ENCODE assay signal across 1 cellular context in the genomic region with DNA sequence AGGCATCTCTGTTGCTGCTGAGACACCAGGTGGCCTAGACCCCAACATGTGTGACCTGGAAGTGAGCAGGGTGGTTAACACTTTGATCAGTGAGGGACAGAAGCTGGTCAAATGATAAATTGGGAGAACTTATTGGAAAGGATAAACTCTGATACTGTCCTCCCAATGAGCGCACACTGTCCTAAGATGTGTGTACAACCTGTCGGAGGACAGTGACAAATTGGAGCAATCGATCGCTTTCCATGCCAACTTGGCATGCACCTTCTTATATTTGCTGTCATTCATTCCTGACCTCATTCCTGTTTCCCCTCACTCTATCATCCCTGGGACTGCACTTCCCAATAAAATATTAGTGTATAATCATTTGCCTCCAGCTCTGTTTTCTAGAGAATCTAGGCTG.
TF ChIP-seq lines count a peak whose summit lies in the region.

No MANE protein-coding gene starts in this region.

TF ChIP-seq in GM12878, 131 proteins besides CTCF, POLR2A, EP300 and RAD21:
- TF ChIP-seq SMAD1 (IDR thresholded peaks at IDR 0.05; ENCODE audit: low read depth, partially characterized antibody) = no peak
- no peak for TF ChIP-seq SMC3 (IDR thresholded peaks at IDR 0.05; ENCODE audit: borderline replicate concordance, low read length)
- TF ChIP-seq, protein P1, sequence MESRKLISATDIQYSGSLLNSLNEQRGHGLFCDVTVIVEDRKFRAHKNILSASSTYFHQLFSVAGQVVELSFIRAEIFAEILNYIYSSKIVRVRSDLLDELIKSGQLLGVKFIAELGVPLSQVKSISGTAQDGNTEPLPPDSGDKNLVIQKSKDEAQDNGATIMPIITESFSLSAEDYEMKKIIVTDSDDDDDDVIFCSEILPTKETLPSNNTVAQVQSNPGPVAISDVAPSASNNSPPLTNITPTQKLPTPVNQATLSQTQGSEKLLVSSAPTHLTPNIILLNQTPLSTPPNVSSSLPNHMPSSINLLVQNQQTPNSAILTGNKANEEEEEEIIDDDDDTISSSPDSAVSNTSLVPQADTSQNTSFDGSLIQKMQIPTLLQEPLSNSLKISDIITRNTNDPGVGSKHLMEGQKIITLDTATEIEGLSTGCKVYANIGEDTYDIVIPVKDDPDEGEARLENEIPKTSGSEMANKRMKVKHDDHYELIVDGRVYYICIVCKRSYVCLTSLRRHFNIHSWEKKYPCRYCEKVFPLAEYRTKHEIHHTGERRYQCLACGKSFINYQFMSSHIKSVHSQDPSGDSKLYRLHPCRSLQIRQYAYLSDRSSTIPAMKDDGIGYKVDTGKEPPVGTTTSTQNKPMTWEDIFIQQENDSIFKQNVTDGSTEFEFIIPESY (IDR thresholded peaks at IDR 0.05) = no peak
- TF ChIP-seq SMAD5 (IDR thresholded peaks at IDR 0.05; ENCODE audit: low read depth) = no peak
- no peak for TF ChIP-seq BHLHE40 (IDR thresholded peaks at IDR 0.05; ENCODE audit: borderline replicate concordance in 1 of 2, low read depth in 2 of 2, low read length in 1 of 2)
- TF ChIP-seq TARDBP (IDR thresholded peaks at IDR 0.05; ENCODE audit: borderline replicate concordance) = no peak
- no peak for TF ChIP-seq TBL1XR1 (IDR thresholded peaks at IDR 0.05; ENCODE audit: low read depth, low read length)
- no peak for TF ChIP-seq SREBF2 (IDR thresholded peaks at IDR 0.05; ENCODE audit: low read length)
- TF ChIP-seq ESRRA (IDR thresholded peaks at IDR 0.05; ENCODE audit: low read length) = no peak
TF ChIP-seq in GM12878: peak in this region for 0.
